Comparison of ENCODE assay signal across 7 cellular contexts in genomic region chrX:53883196-53883595, GRCh38.
"Had no signal": no experiment of that assay in that cellular context is flagged by ENCODE, and none has a peak within 500 bp of the region (broad histone marks: within the 10 kb centered on the region; RNA-seq: fewer than 3 reads in every experiment).

No MANE protein-coding gene starts in this region.

- DNase-seq: GDM1, GF-D8 had no signal

- FAIRE-seq: G401.6, GM12878, GM12892, GM18507, GM19239 had no signal

- H3K4me3 ChIP-seq: GM12878 had no signal

- ATAC-seq: GM12878 had no signal
